19 cellular contexts compared by ENCODE assay signal in the genomic region with DNA sequence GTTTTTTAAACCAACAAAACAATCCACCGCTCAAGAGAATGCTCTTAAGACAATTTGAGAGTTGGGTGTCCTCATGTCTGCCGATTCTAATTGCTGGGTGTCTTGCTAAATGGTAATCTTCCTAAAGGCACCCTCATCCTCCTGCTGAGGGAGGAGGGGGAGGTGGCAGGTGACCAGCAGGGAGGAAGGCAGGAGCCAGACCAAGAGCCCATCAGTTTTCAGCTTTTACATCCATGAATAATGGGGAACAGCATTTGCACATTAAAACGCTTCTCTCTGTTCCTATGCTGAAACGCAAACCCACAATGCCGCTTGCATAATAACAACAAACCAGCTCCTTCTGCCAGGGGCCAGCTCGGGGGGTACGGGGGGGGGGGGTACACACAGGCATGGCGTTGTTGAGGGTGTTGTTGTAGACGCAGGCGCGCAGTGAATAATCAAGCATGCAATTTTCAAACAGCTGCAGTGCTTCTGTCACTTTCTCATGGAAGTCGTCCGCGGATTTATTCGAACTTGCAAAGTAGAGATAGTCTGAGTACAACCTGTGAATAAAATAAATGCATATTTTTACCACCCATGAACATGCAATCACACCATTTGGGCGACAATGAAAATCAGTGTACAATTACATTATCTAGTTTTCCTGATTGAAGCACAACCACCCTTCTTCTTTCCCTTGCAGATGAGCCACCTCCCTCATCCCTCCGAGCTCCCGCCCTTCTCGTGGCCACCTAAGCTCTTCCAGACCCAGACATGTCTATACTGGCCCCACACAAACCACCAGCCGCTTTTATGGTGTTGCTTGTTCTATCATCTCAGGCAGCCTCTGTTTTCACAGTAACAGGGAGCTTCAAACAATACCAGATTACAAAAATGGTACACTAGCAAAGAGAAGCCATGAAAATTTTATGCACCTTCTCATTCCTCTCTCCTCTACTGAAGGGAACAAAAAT.
DNase-seq lines count a peak whose midpoint lies in the region; ATAC-seq, FAIRE-seq and TF ChIP-seq lines count a peak whose summit lies in the region.
"Had no signal": no experiment of that assay in that cellular context is flagged by ENCODE, and none has a peak within 500 bp of the region (broad histone marks: within the 10 kb centered on the region; RNA-seq: fewer than 3 reads in every experiment).

No MANE protein-coding gene starts in this region.

- H2BK15ac ChIP-seq in H1 (ENCODE audit: low read length) = no peak overlapping the region

- no peak overlapping the region; the same call in 1 of the 2 replicates for H4K8ac ChIP-seq in H1 (ENCODE audit: extremely low read depth, insufficient read depth, low read length)

- no peak overlapping the region for H2AK5ac ChIP-seq in H1 (ENCODE audit: low read depth, low read length)

- TF ChIP-seq POLR2A in NB4 (IDR thresholded peaks at IDR 0.05; ENCODE audit: extremely low read depth, insufficient read length) = no peak
- no peak for TF ChIP-seq POLR2A in H1 (IDR thresholded peaks at IDR 0.05; ENCODE audit: control extremely low read depth in 1 of 2, low read depth in 2 of 2, low read length in 2 of 2)
- no peak for TF ChIP-seq POLR2A in gastrocnemius medialis (IDR thresholded peaks at IDR 0.05)

- H3K79me2 ChIP-seq in H1 (ENCODE audit: control insufficient read depth in 1 of 2, insufficient read depth in 2 of 2, low read length in 2 of 2) = no peaks in the 10 kb centered on the region

- H2AFZ ChIP-seq in H1 (ENCODE audit: low read length) = no peak overlapping the region

- H3K4me3 ChIP-seq in NB4 (ENCODE audit: low read depth, low read length) = no peak overlapping the region
- H3K4me3 ChIP-seq in H1 (ENCODE audit: extremely low read depth in 1 of 4, insufficient read depth in 2 of 4, low read depth in 3 of 4, low read length in 4 of 4) = peak overlapping the region in 2 of 4 experiments; percentile 5 to 39; a peak in 2 of 8 replicates
- H3K4me3 ChIP-seq in neutrophil (ENCODE audit: low read depth in 1 of 2, low read length in 1 of 2) = peak overlapping the region in 1 of 2 experiments; percentile 5
- H3K4me3 ChIP-seq in gastrocnemius medialis = no peak overlapping the region
- H3K4me3 ChIP-seq: BLaER1, esophagus squamous epithelium had no signal

- no peaks in the 10 kb centered on the region for H3K27me3 ChIP-seq in H1 (replicated peaks in 1 of 4; ENCODE audit: control insufficient read depth in 3 of 4, extremely low read depth in 1 of 4, insufficient read depth in 3 of 4, low read length in 3 of 4)
- H3K27me3 ChIP-seq in neutrophil = no peaks in the 10 kb centered on the region
- H3K27me3 ChIP-seq in gastrocnemius medialis = no peaks in the 10 kb centered on the region
- H3K27me3 ChIP-seq: BLaER1, esophagus squamous epithelium had no signal

- H4K20me1 ChIP-seq in H1 (replicated peaks in 1 of 2; ENCODE audit: control insufficient read depth in 1 of 2, insufficient read depth in 2 of 2, low read length in 2 of 2) = no peaks in the 10 kb centered on the region

- peak overlapping the region; percentile 73 for H2BK120ac ChIP-seq in H1 (replicated peaks; ENCODE audit: low read depth, low read length)

- intact Hi-C loops in gastrocnemius medialis (cut with DNase I; ENCODE audit: low total_unique reads) = no loop called here

- in situ Hi-C loops in gastrocnemius medialis (cut with MboI; ENCODE audit: low sequenced_read_pairs in 4 of 4) = no loop called here

- H3K9me3 ChIP-seq in H1 (ENCODE audit: insufficient read depth in 2 of 2, low read depth in 1 of 2, low read length in 1 of 2) (no peaks in the 10 kb centered on the region), neutrophil (no peaks in the 10 kb centered on the region), gastrocnemius medialis (no peaks in the 10 kb centered on the region)
- H3K9me3 ChIP-seq: BLaER1, esophagus squamous epithelium had no signal

- H3K9ac ChIP-seq in H1 (replicated peaks in 1 of 4; ENCODE audit: extremely low read depth in 1 of 4, low read depth in 3 of 4, low read length in 3 of 4) = no peak overlapping the region
- H3K9ac ChIP-seq: BLaER1 had no signal

- TF ChIP-seq RAD21 in H1 (IDR thresholded peaks at IDR 0.05 in 1 of 2, conservative IDR thresholded peaks at IDR 0.05 in 1 of 2; ENCODE audit: low read depth in 2 of 2, low read length in 2 of 2) = no peak

- H4K91ac ChIP-seq in H1 (replicated peaks; ENCODE audit: insufficient read length, low read length) = peak overlapping the region; percentile 87

- H3K4ac ChIP-seq in H1 (replicated peaks; ENCODE audit: insufficient read length, low read depth, low read length) = no peak overlapping the region

- peaks cover 16 to 42% (median 32%) of the 10 kb centered on the region in 4 experiments for H3K4me1 ChIP-seq in H1 (replicated peaks in 1 of 4; ENCODE audit: control insufficient read depth in 3 of 4, insufficient read depth in 4 of 4, low read length in 3 of 4)
- H3K4me1 ChIP-seq in neutrophil (ENCODE audit: control insufficient read depth in 1 of 2, insufficient read depth in 1 of 2, low read depth in 1 of 2, low read length in 1 of 2) = peaks cover 34 to 37% of the 10 kb centered on the region in 2 experiments
- peaks cover 0 to 4% of the 10 kb centered on the region in 2 donors for H3K4me1 ChIP-seq in gastrocnemius medialis

- no peak overlapping the region for H3K56ac ChIP-seq in H1 (replicated peaks; ENCODE audit: insufficient read length, low read depth, low read length)

- no peak overlapping the region for H3K14ac ChIP-seq in H1 (ENCODE audit: insufficient read length)

- WGBS in H1 (ENCODE audit: extremely low coverage in 1 of 2, insufficient coverage in 1 of 2, insufficient read length in 1 of 2, insufficient replicate concordance in 2 of 2, low coverage in 1 of 2, low lambda C conversion rate in 2 of 2, missing lambda C conversion rate in 1 of 2), 2 experiments = 14% methylated on average over 15 of the region's 20 CpGs; no CpG with 5 or more reads in 1 of the 2 experiments

- peaks cover 4% of the 10 kb centered on the region; the same call in 1 of the 2 replicates for H3K23me2 ChIP-seq in H1 (ENCODE audit: low read depth, low read length)

- ATAC-seq in gastrocnemius medialis (no peak), HG03280 (IDR thresholded peaks at IDR 0.05; ENCODE audit: unreplicated experiment) (no peak)
- ATAC-seq: activated T-helper 17 cell treated with anti-CD3 and anti-CD28 coated beads, Interleukin-2, amount 50 U/mL, for 72 hours; left ventricle myocardium superior had no signal

- peak overlapping the region; percentile 91 for H2BK20ac ChIP-seq in H1 (ENCODE audit: low read length)

- no peak overlapping the region; the same call in 1 of the 2 replicates for H2BK12ac ChIP-seq in H1 (ENCODE audit: low read depth, low read length)

- H4K5ac ChIP-seq in H1 (ENCODE audit: insufficient read length, low read depth, low read length) = peak overlapping the region; percentile 55

- H3K27ac ChIP-seq in H1 (ENCODE audit: low read depth, low read length) (no peak overlapping the region; the same call in 1 of the 2 replicates), neutrophil (peak overlapping the region; percentile 62), gastrocnemius medialis (no peak overlapping the region)
- H3K27ac ChIP-seq: BLaER1, esophagus squamous epithelium had no signal

- no peak for TF ChIP-seq EP300 in H1 (IDR thresholded peaks at IDR 0.05; ENCODE audit: borderline replicate concordance in 1 of 2, low read depth in 2 of 2, low read length in 2 of 2)

- CTCF ChIA-PET in H1 (lab: Charles Lee; ENCODE audit: partially characterized antibody) = interaction anchor here (0.6 to 1.8 kb wide), 4 partner anchors 26 to 412 kb away, joined by 3 to 7 read pairs (median 3); no protein-coding TSS in a partner anchor

- FAIRE-seq in H1 (lab: Jason Lieb, UNC) = peak; percentile 78
- FAIRE-seq: colon, TTC549 had no signal

- H3K4me2 ChIP-seq in H1 (ENCODE audit: insufficient read depth in 1 of 2, low read depth in 2 of 2, low read length in 2 of 2) = peak overlapping the region; percentile 61 to 76
- H3K4me2 ChIP-seq: BLaER1 had no signal

- H3K18ac ChIP-seq in H1 (ENCODE audit: extremely low read depth, low read length) = peak overlapping the region; percentile 42; the same call in 1 of the 2 replicates

- H2BK5ac ChIP-seq in H1 (ENCODE audit: low read depth, low read length) = peak overlapping the region; percentile 54; the same call in 1 of the 2 replicates

- H3K23ac ChIP-seq in H1 (ENCODE audit: insufficient read length) = no peak overlapping the region

- no peaks in the 10 kb centered on the region for H3K79me1 ChIP-seq in H1 (ENCODE audit: low read depth, low read length)

- no peaks in the 10 kb centered on the region for H3K36me3 ChIP-seq in H1 (ENCODE audit: control insufficient read depth in 2 of 4, insufficient read depth in 4 of 4, low read length in 3 of 4)
- peaks cover 97% of the 10 kb centered on the region for H3K36me3 ChIP-seq in neutrophil
- no peaks in the 10 kb centered on the region for H3K36me3 ChIP-seq in gastrocnemius medialis

- TF ChIP-seq CTCF in NB4 (IDR thresholded peaks at IDR 0.05; ENCODE audit: low read depth, low read length) (no peak), H1 (IDR thresholded peaks at IDR 0.05; ENCODE audit: control extremely low read depth in 1 of 3, insufficient read depth in 1 of 3, low read depth in 1 of 3, low read length in 3 of 3) (no peak), neutrophil (IDR thresholded peaks at IDR 0.05) (no peak), gastrocnemius medialis (IDR thresholded peaks at IDR 0.05 in 4 of 5, conservative IDR thresholded peaks at IDR 0.05 in 1 of 5) (no peak)

- POLR2A ChIA-PET in H1 (lab: Charles Lee; ENCODE audit: partially characterized antibody) = interaction anchor here (0.6 to 1.3 kb wide), 3 partner anchors 13 to 29 kb away, joined by 3 read pairs; no protein-coding TSS in a partner anchor

- DNase-seq in NB4 (ENCODE audit: low read depth) (peak; percentile 25), NCI-H345 (lab: John Stamatoyannopoulos, UW) (peak; percentile 45), H1 (ENCODE audit: low read depth in 1 of 2, low spot score in 2 of 2) (peak in 1 of 2 experiments; percentile 73), gastrocnemius medialis (no peak), NCI-H524 (lab: John Stamatoyannopoulos, UW) (no peak)
- DNase-seq: activated CD4-positive, alpha-beta memory T cell treated with anti-CD3 and anti-CD28 coated beads for 36 hours; EL; esophagus squamous epithelium; GOT3; hippocampal formation; KBM-7; stimulated activated CD4-positive, alpha-beta T cell treated with anti-CD3 and anti-CD28 coated beads, Interleukin-15, amount 100 ng/mL, for 24 hours had no signal

TF ChIP-seq in H1, 55 proteins besides CTCF, POLR2A, EP300 and RAD21 (continues in another document):
- no peak for TF ChIP-seq POU5F1 (IDR thresholded peaks at IDR 0.05; ENCODE audit: low read depth, low read length)

Comparison
In these comparisons a context has a peak if more than half of its experiments do, and no peak if none do; other contexts are left out.
1. DNase-seq: peak in NB4 (single experiment) and NCI-H345 (single experiment); none in gastrocnemius medialis (0 of 2) and NCI-H524 (0 of 2).